22 cellular contexts compared by ENCODE assay signal in genomic region chr13:106986033-106986484, GRCh38.
DNase-seq lines count a peak whose midpoint lies in the region; ATAC-seq and TF ChIP-seq lines count a peak whose summit lies in the region.
"Had no signal": no experiment of that assay in that cellular context is flagged by ENCODE, and none has a peak within 500 bp of the region (broad histone marks: within the 10 kb centered on the region; RNA-seq: fewer than 3 reads in every experiment).

No MANE protein-coding gene starts in this region.

- H3K27me3 ChIP-seq in H7 (ENCODE audit: control insufficient read depth, insufficient read depth, low read length) (no peaks in the 10 kb centered on the region), brain microvascular endothelial cell (replicated peaks) (no peaks in the 10 kb centered on the region), iPS DF 6.9 (ENCODE audit: control insufficient read depth, insufficient read depth, low read length) (no peaks in the 10 kb centered on the region), gastrocnemius medialis (no peaks in the 10 kb centered on the region)
- H3K27me3 ChIP-seq: ovary, transverse colon had no signal

- H3K4me3 ChIP-seq in H7 (ENCODE audit: insufficient read depth, low read depth, low read length) (no peak overlapping the region), brain microvascular endothelial cell (ENCODE audit: low read depth, low read length) (no peak overlapping the region), iPS DF 6.9 (ENCODE audit: low read length) (no peak overlapping the region), gastrocnemius medialis (no peak overlapping the region), lower leg skin (ENCODE audit: low read depth, poor library complexity, severe bottlenecking) (no peak overlapping the region)
- H3K4me3 ChIP-seq: ovary, SJSA1, skin epidermis, transverse colon had no signal

- intact Hi-C loops in gastrocnemius medialis (cut with DNase I; ENCODE audit: low total_unique reads) (no loop called here), lower leg skin (cut with DNase I; ENCODE audit: low total_unique reads) (no loop called here)

- WGBS in iPS DF 6.9 (ENCODE audit: insufficient coverage, insufficient read length) = no CpG with 5 or more reads among the region's 7 CpGs
- 30 to 35% methylated on average over 7 of the region's 7 CpGs for WGBS in lower leg skin, 2 donors

- H3K9me3 ChIP-seq in iPS DF 6.9 (ENCODE audit: control insufficient read depth, insufficient read depth, low read length) (no peaks in the 10 kb centered on the region), gastrocnemius medialis (no peaks in the 10 kb centered on the region)
- H3K9me3 ChIP-seq: ovary, SJSA1, transverse colon had no signal

- no peak for TF ChIP-seq POLR2A in gastrocnemius medialis (IDR thresholded peaks at IDR 0.05)
- TF ChIP-seq POLR2A in lower leg skin (IDR thresholded peaks at IDR 0.05) = no peak

- DNase-seq in H7 = peak; percentile 29
- peak; percentile 1 for DNase-seq in brain microvascular endothelial cell
- DNase-seq in iPS DF 6.9 (ENCODE audit: low read depth, low spot score) = peak; percentile 11
- peak in 1 of 2 donors; percentile 13 for DNase-seq in gastrocnemius medialis
- no peak for DNase-seq in central memory CD4-positive, alpha-beta T cell
- no peak for DNase-seq in lower leg skin (ENCODE audit: low spot score in 2 of 2)
- no peak for DNase-seq in GDM1 (lab: John Stamatoyannopoulos, UW)
- no peak for DNase-seq in NAMALWA (ENCODE audit: low spot score)
- DNase-seq: activated CD4-positive, CD25-positive, alpha-beta regulatory T cell treated with anti-CD3 and anti-CD28 coated beads, Interleukin-2, amount 50 U/mL, for 72 hours; activated CD8-positive, alpha-beta memory T cell treated with anti-CD3 and anti-CD28 coated beads, Interleukin-2, amount 10 ng/mL, durations not matched to agents 7 days and 5 days; activated effector memory CD4-positive, alpha-beta T cell treated with Interleukin-2 at 50 U/mL for 16 hours; C1 segment of cervical spinal cord; kidney glomerular epithelial cell; NCI-H1436; NCI-H2227 treated with DMSO at 0.1 percent for 48 hours; ovary; T-helper 9 cell; transverse colon had no signal

- peak; percentile 24 to 47 for ATAC-seq in gastrocnemius medialis
- ATAC-seq: activated CD8-positive, alpha-beta memory T cell treated with anti-CD3 and anti-CD28 coated beads, Interleukin-2, amount 10 ng/mL, durations not matched to agents 7 days and 5 days; stimulated activated effector memory CD8-positive, alpha-beta T cell treated with anti-CD3 and anti-CD28 coated beads, Interleukin-12 subunit alpha, Interleukin-12 subunit beta, amount 100 ng/mL, for 72 hours had no signal

- no peaks in the 10 kb centered on the region for H3K36me3 ChIP-seq in H7 (replicated peaks; ENCODE audit: control insufficient read depth, insufficient read depth, low read length)
- no peaks in the 10 kb centered on the region for H3K36me3 ChIP-seq in brain microvascular endothelial cell (replicated peaks)
- H3K36me3 ChIP-seq in iPS DF 6.9 (ENCODE audit: control insufficient read depth, insufficient read depth, low read length) = no peaks in the 10 kb centered on the region
- H3K36me3 ChIP-seq in gastrocnemius medialis = no peaks in the 10 kb centered on the region
- H3K36me3 ChIP-seq: ovary, SJSA1, transverse colon had no signal

- H3K27ac ChIP-seq in brain microvascular endothelial cell (no peak overlapping the region), iPS DF 6.9 (ENCODE audit: low read length) (no peak overlapping the region), gastrocnemius medialis (no peak overlapping the region)
- H3K27ac ChIP-seq: epithelial cell of prostate, ovary, SJSA1, skin epidermis, transverse colon had no signal

- in situ Hi-C loops in brain microvascular endothelial cell (cut with HindIII; ENCODE audit: low pct_ligation_motif_present, low sequenced_read_pairs) (no loop called here), gastrocnemius medialis (cut with MboI; ENCODE audit: low sequenced_read_pairs in 4 of 4) (no loop called here)

- no peaks in the 10 kb centered on the region for H3K4me1 ChIP-seq in iPS DF 6.9 (ENCODE audit: control insufficient read depth, insufficient read depth, low read length)
- peaks cover 0 to 6% of the 10 kb centered on the region in 2 donors for H3K4me1 ChIP-seq in gastrocnemius medialis
- H3K4me1 ChIP-seq: SJSA1, transverse colon had no signal

- no peak for TF ChIP-seq CTCF in brain microvascular endothelial cell (IDR thresholded peaks at IDR 0.05; ENCODE audit: low read depth, low read length, missing control alignments)
- no peak for TF ChIP-seq CTCF in gastrocnemius medialis (IDR thresholded peaks at IDR 0.05 in 4 of 5, conservative IDR thresholded peaks at IDR 0.05 in 1 of 5)
- no peak for TF ChIP-seq CTCF in lower leg skin (IDR thresholded peaks at IDR 0.05)

Comparison
In these comparisons a context has a peak if more than half of its experiments do, and no peak if none do; other contexts are left out.
1. DNase-seq: peak in H7 (single experiment), brain microvascular endothelial cell (single experiment) and iPS DF 6.9 (single experiment); none in central memory CD4-positive, alpha-beta T cell (single experiment), lower leg skin (0 of 2), GDM1 (single experiment) and NAMALWA (single experiment).